In the genomic region with DNA sequence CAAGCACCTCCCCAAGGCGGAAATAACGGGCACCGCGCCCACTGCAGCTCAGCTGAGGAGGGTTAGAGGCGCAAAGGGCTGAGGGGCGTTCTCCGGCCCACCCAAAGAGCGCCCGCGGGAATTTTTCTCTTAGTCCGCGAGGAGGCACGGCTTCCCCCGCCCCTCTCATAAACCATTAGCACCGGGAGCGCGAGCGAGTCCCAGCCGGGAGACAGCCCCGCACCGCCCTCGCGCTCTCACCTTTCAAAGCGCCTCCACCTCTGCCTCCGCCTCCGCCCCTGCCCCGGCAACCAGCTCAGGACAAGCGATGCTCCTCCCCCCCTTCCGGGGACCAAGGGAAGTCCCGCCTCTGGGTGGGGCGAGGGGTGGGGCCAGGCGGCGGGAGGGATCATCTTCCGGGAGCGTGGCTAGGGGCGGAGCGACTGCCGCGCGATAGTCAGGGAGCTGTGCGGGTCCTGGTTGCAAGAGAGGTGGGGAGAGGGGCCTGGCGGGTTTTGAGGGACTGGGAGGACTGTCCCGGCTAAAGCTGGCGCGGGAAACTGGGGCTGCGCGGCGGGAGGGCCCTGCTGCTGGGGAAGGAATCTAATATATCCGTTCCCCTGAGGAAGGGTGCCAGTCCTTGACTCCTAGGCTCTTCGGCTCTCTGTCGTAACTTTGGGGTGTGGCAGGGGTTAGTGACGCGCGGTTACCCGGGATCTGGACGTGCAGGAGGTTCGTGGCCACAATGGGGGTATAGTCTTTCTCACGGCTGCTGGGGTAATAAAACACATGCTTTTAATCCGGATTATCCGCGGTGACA, we compare ENCODE assay signal across 7 cellular contexts.
DNase-seq lines count a peak whose midpoint lies in the region; ATAC-seq, FAIRE-seq and TF ChIP-seq lines count a peak whose summit lies in the region.

A gene (minus strand): TSS at position 309 of the 799 bp plus-strand sequence. CDS start 5,165 bp downstream, outside the sequence.
A gene (plus strand): TSS at position 410 of the 799 bp plus-strand sequence. CDS start 637 bp downstream, outside the sequence.

- peak; percentile 96 for FAIRE-seq in GM18507 (lab: Jason Lieb, UNC)

- TF ChIP-seq CTCF in astrocyte of the cerebellum (IDR thresholded peaks at IDR 0.05; ENCODE audit: low read depth, low read length, missing control alignments) = peak; percentile 6
- TF ChIP-seq CTCF in retinal pigment epithelial cell (conservative IDR thresholded peaks at IDR 0.05; ENCODE audit: low read depth, low read length) = no peak

- DNase-seq in GM18507 (ENCODE audit: extremely low spot score, insufficient read length, low read depth) = peak; percentile 92
- DNase-seq in NCI-H1930 (lab: John Stamatoyannopoulos, UW) = peak; percentile 93 to 94
- peak; percentile 93 for DNase-seq in T-helper 22 cell (ENCODE audit: low read depth)
- DNase-seq in astrocyte of the cerebellum (ENCODE audit: low read depth) = peak; percentile 85
- peak; percentile 55 to 97 (median 92) for DNase-seq in hypothalamus (lab: John Stamatoyannopoulos, UW)
- DNase-seq in retinal pigment epithelial cell (ENCODE audit: low read depth) = peak; percentile 86

- in situ Hi-C loops in astrocyte of the cerebellum (cut with HindIII; ENCODE audit: low sequenced_read_pairs) = loop anchor here (25.0 kb wide), 1 partner anchor 553 kb away; no protein-coding TSS in a partner anchor

- peak; percentile 92 for ATAC-seq in HG02973 (IDR thresholded peaks at IDR 0.05; ENCODE audit: unreplicated experiment)

- H3K4me3 ChIP-seq in astrocyte of the cerebellum (ENCODE audit: low read depth, low read length) = peak within 1 kb of the TSS; percentile 70
- peak within 1 kb of the TSS; percentile 91 for H3K4me3 ChIP-seq in retinal pigment epithelial cell (ENCODE audit: low read length)

Comparison
In these comparisons a context has a peak if more than half of its experiments do, and no peak if none do; other contexts are left out.
1. Peak in every context shown above with its lines: DNase-seq, ATAC-seq and H3K4me3 ChIP-seq.